Comparison of ENCODE assay signal across 8 cellular contexts in the genomic region with DNA sequence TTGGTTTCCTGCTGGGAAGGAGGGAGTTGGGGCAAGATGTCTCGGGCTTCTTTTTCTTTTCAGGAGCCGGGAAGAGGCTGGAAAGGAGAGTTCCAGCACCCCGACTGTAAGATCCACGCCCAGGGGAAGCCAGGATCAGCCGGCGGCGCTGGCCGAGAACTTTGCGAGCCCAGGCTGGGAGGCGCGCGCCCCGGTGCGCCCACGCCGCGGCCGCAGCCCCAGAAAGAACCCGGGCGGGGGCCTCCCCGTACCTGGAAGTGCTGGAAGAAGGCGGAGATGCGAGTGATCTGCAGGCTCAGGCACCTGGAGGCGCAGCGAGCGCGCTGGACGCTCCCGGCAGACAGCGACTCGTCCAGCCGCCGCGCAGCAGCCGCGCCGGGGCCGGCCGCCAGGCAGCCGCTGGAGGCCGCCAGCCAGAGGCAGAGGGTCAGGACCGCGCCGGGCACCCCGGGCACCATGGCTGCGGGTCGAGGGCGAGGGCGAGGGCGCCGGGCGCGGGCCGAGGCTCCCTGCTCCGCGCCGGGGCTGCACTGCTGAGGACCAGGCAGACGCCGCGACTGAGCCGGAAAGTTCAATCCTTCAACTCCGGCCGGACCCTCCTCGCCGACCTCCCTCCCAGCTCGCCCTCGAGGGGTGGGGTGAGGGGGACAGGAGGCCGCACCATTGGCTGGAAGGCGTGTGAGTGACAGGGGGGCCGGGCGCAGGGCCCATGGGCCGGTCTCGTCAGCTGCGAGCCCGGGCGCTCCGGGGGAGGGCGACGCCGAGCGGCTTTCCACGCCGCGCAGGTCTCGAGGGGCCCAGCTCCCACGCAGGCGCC. TPM values are rescaled to one million over a fixed set of nuclear protein-coding genes. Genes with fewer than 3 reads are reported as not detected.
A peak's percentile ranks its signal among the peaks of the same experiment; 100 is the strongest.
DNase-seq lines count a peak whose midpoint lies in the region; ATAC-seq and TF ChIP-seq lines count a peak whose summit lies in the region.
"Had no signal": no experiment of that assay in that cellular context is flagged by ENCODE, and none has a peak within 500 bp of the region (broad histone marks: within the 10 kb centered on the region; RNA-seq: fewer than 3 reads in every experiment).

ANOS1 (minus strand) TSS at position 559 of the 817 bp plus-strand sequence; CDS start at position 458, 101 bp downstream.

- H3K36me3 ChIP-seq in H7 (replicated peaks; ENCODE audit: control insufficient read depth, insufficient read depth, low read length) (peaks cover 1% of the 10 kb centered on the region; the same call in 1 of the 2 replicates), Peyer's patch (no peaks in the 10 kb centered on the region), parathyroid adenoma (ENCODE audit: control insufficient read depth, insufficient read depth, low read length) (no peaks in the 10 kb centered on the region)

- no peaks in the 10 kb centered on the region for H3K36me3 Mint-ChIP-seq in stimulated activated memory B cell treated with anti-CD40 and anti-IgM and Interleukin-4, amounts not matched to agents 10 μg/mL and 1 μg/mL and 100 μg/mL, for 72 hours

- no peak within 1 kb of the TSS for H3K27ac Mint-ChIP-seq in stimulated activated memory B cell treated with anti-CD40 and anti-IgM and Interleukin-4, amounts not matched to agents 10 μg/mL and 1 μg/mL and 100 μg/mL, for 72 hours

- peak within 1 kb of the TSS; percentile 92 for H2AFZ ChIP-seq in parathyroid adenoma

- H3K4me3 Mint-ChIP-seq in stimulated activated memory B cell treated with anti-CD40 and anti-IgM and Interleukin-4, amounts not matched to agents 10 μg/mL and 1 μg/mL and 100 μg/mL, for 72 hours = no peak within 1 kb of the TSS

- peaks cover 28% of the 10 kb centered on the region for H3K27me3 Mint-ChIP-seq in stimulated activated memory B cell treated with anti-CD40 and anti-IgM and Interleukin-4, amounts not matched to agents 10 μg/mL and 1 μg/mL and 100 μg/mL, for 72 hours

- no peaks in the 10 kb centered on the region for H3K9me3 ChIP-seq in Peyer's patch
- no peaks in the 10 kb centered on the region for H3K9me3 ChIP-seq in parathyroid adenoma (ENCODE audit: control insufficient read depth, low read length)

- H3K27ac ChIP-seq in Peyer's patch (no peak within 1 kb of the TSS), parathyroid adenoma (no peak within 1 kb of the TSS)

- no peaks in the 10 kb centered on the region for H3K79me2 ChIP-seq in parathyroid adenoma

- H3K4me2 ChIP-seq in parathyroid adenoma (ENCODE audit: low read length) = peak within 1 kb of the TSS; percentile 72

- DNase-seq in H7 (peak; percentile 97), Peyer's patch (peak in 1 of 3 donors; percentile 41), glomerular visceral epithelial cell (ENCODE audit: extremely low spot score) (peak; percentile 44)

- H3K9me3 Mint-ChIP-seq in stimulated activated memory B cell treated with anti-CD40 and anti-IgM and Interleukin-4, amounts not matched to agents 10 μg/mL and 1 μg/mL and 100 μg/mL, for 72 hours = no peaks in the 10 kb centered on the region

- peak within 1 kb of the TSS; percentile 83 for H3K4me3 ChIP-seq in H7 (ENCODE audit: insufficient read depth, low read depth, low read length)
- H3K4me3 ChIP-seq in Peyer's patch = peak within 1 kb of the TSS in 3 of 4 donors; percentile 10 to 40 (median 39)
- peak within 1 kb of the TSS; percentile 50 for H3K4me3 ChIP-seq in parathyroid adenoma (ENCODE audit: low read depth, low read length)

- TF ChIP-seq CTCF in Peyer's patch (IDR thresholded peaks at IDR 0.05) = no peak
- TF ChIP-seq CTCF in parathyroid adenoma (IDR thresholded peaks at IDR 0.05) = no peak

- H3K4me1 ChIP-seq in Peyer's patch (no peaks in the 10 kb centered on the region), parathyroid adenoma (no peaks in the 10 kb centered on the region)

- ATAC-seq in stimulated activated memory B cell treated with anti-CD40 and anti-IgM and Interleukin-4, amounts not matched to agents 10 μg/mL and 1 μg/mL and 100 μg/mL, for 72 hours = no peak
- ATAC-seq in GM19328 (IDR thresholded peaks at IDR 0.05; ENCODE audit: unreplicated experiment) (no peak), HG02588 (IDR thresholded peaks at IDR 0.05; ENCODE audit: unreplicated experiment) (no peak)

- no peak for TF ChIP-seq POLR2A in Peyer's patch (IDR thresholded peaks at IDR 0.05)

- H3K9ac ChIP-seq in parathyroid adenoma = no peak within 1 kb of the TSS

- H3K27me3 ChIP-seq in H7 (ENCODE audit: control insufficient read depth, insufficient read depth, low read length) (peaks cover 43% of the 10 kb centered on the region), Peyer's patch (no peaks in the 10 kb centered on the region), parathyroid adenoma (ENCODE audit: control insufficient read depth, insufficient read depth, low read length) (no peaks in the 10 kb centered on the region)

- H3K4me1 Mint-ChIP-seq in stimulated activated memory B cell treated with anti-CD40 and anti-IgM and Interleukin-4, amounts not matched to agents 10 μg/mL and 1 μg/mL and 100 μg/mL, for 72 hours = no peaks in the 10 kb centered on the region

RNA-seq across cellular contexts. Expression of gene ANOS1, which starts in this region (rescaled TPM):
- total RNA-seq in H7 (2014; rRNA removed; shearing (Covaris generic)) = 69.3 and 70.8 TPM in 2 replicates
- 1 to 10 TPM in 1 of 4 donors, under 1 TPM in 1, not detected in 2; 0.19 to 2.5 TPM for total RNA-seq in Peyer's patch
- total RNA-seq: NCI-H460 had no signal

Comparison
In these comparisons a context has a peak if more than half of its experiments do, and no peak if none do; other contexts are left out.
1. RNA of gene ANOS1 (total RNA-seq): 69.3 to 70.8 TPM in H7; 0.19 to 2.5 TPM in Peyer's patch; every median in the first group is over 10 times any median in the second.
2. Peak in every context shown above with its lines, with median percentiles within 50 percentile points of each other: H3K4me3 ChIP-seq.